24 cellular contexts compared by ENCODE assay signal in the genomic region with DNA sequence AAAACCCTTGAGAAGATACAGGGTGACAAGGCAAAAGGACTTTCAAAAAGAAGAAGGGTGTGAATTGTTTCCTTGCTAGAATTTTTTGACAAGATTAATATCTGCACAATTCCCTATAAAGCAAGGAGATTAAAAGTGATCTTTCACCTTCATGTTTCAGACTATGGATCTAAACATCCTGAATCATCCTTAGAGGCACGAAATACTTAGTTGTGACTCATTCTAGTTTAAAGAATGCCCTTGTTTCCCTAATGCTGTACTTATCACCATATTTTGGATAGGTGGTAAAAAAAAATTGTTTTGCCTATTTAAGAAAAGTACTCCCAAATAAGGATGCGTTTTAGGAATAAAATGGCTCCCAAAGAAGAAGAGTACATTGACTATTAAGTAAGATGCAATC.
"Had no signal": no experiment of that assay in that cellular context is flagged by ENCODE, and none has a peak within 500 bp of the region (broad histone marks: within the 10 kb centered on the region; RNA-seq: fewer than 3 reads in every experiment).

No MANE protein-coding gene starts in this region.

- H3K36me3 ChIP-seq: breast epithelium, heart left ventricle, stomach, suprapubic skin, tibial artery, upper lobe of right lung had no signal

- H3K4me1 ChIP-seq: breast epithelium, heart left ventricle, stomach, suprapubic skin, tibial artery, upper lobe of right lung had no signal

- H3K27ac ChIP-seq: breast epithelium, heart left ventricle, stomach, suprapubic skin, tibial artery, upper lobe of right lung had no signal

- H3K27me3 ChIP-seq: breast epithelium, heart left ventricle, stomach, suprapubic skin, tibial artery, upper lobe of right lung had no signal

- DNase-seq: activated CD4-positive, alpha-beta T cell treated with anti-CD3 and anti-CD28 coated beads for 1 hour; activated CD4-positive, alpha-beta T cell treated with anti-CD3 and anti-CD28 coated beads, Interleukin-2, amount 50 U/mL, for 1 hour; activated CD8-positive, alpha-beta T cell treated with anti-CD3 and anti-CD28 coated beads for 36 hours; activated naive CD8-positive, alpha-beta T cell treated with anti-CD3 and anti-CD28 coated beads, Interleukin-2, amount 50 U/mL, for 24 hours; activated T-cell treated with anti-CD3 and anti-CD28 coated beads, Interleukin-2, amount 50 U/mL, for 48 hours; amygdala; effector CD8-positive, alpha-beta T cell; heart left ventricle; hypothalamus; immature natural killer cell; kidney; left colon; posterior cingulate gyrus; right cardiac atrium; stimulated activated CD4-positive, alpha-beta T cell treated with anti-CD3 and anti-CD28 coated beads, Interleukin-15, amount 100 ng/mL, for 24 hours; stimulated activated CD4-positive, alpha-beta T cell treated with anti-CD3 and anti-CD28 coated beads, Interleukin-2, amount 100 ng/mL, for 24 hours; stimulated activated naive B cell treated with anti-CD40 and anti-IgM and Interleukin-4, amounts not matched to agents 10 μg/mL and 1 μg/mL and 100 μg/mL, for 72 hours; stomach; T-helper 2 cell; tibial artery; upper lobe of right lung had no signal

- H3K4me3 ChIP-seq: breast epithelium, heart left ventricle, stomach, suprapubic skin, tibial artery, upper lobe of right lung had no signal

- ATAC-seq: activated CD8-positive, alpha-beta T cell treated with anti-CD3 and anti-CD28 coated beads for 36 hours; activated naive CD8-positive, alpha-beta T cell treated with anti-CD3 and anti-CD28 coated beads, Interleukin-2, amount 50 U/mL, for 24 hours; heart left ventricle; right cardiac atrium; stimulated activated naive B cell treated with anti-CD40 and anti-IgM and Interleukin-4, amounts not matched to agents 10 μg/mL and 1 μg/mL and 100 μg/mL, for 72 hours; upper lobe of right lung had no signal

- FAIRE-seq: endometrium, kidney had no signal

- H3K9me3 ChIP-seq: breast epithelium, stomach, suprapubic skin, upper lobe of right lung had no signal
